In the genomic region with DNA sequence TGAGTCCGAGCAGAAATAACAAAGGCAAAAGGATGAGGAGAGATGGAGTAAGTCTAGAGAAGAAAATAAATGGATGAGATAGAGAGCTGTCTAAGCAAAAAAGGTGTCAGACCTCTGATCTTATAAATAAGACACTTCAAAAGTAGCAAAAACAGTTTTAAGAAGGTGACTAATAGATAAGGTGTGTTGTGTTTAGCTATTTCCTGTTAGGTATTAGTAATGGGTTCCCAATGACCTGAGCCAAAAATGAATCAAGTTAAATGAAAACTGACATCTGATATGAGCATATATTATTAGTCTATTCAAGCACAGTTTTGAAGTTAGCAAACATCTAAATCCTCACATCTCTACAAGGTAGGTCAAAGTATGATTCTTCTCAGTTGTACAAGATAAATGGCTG, we compare ENCODE assay signal across 20 cellular contexts.
"Had no signal": no experiment of that assay in that cellular context is flagged by ENCODE, and none has a peak within 500 bp of the region (broad histone marks: within the 10 kb centered on the region; RNA-seq: fewer than 3 reads in every experiment).

No MANE protein-coding gene starts in this region.

- DNase-seq: activated B cell treated with CpG ODN at 0.5 μM for 24 hours; activated CD4-positive, alpha-beta T cell treated with anti-CD3 and anti-CD28 coated beads, Interleukin-2, amount 50 U/mL, for 4 hours; activated CD8-positive, alpha-beta memory T cell treated with anti-CD3 and anti-CD28 coated beads, Interleukin-2, amount 50 U/mL, for 4 hours; activated gamma-delta T cell; amygdala; cerebellar nuclear complex; dermis blood vessel endothelial cell; hypothalamus; left cardiac atrium; natural killer cell; posterior cingulate gyrus; right cardiac atrium; small intestine; T-helper 1 cell had no signal

- H3K9me3 Mint-ChIP-seq: activated B cell treated with CpG ODN at 0.5 μM for 24 hours; natural killer cell; stimulated activated memory B cell treated with anti-CD40 and anti-IgM and Interleukin-4, amounts not matched to agents 10 μg/mL and 1 μg/mL and 100 μg/mL, for 72 hours had no signal

- H3K27ac Mint-ChIP-seq: activated B cell treated with CpG ODN at 0.5 μM for 24 hours; stimulated activated memory B cell treated with anti-CD40 and anti-IgM and Interleukin-4, amounts not matched to agents 10 μg/mL and 1 μg/mL and 100 μg/mL, for 72 hours had no signal

- H3K4me3 ChIP-seq: lung, SK-N-MC had no signal

- ATAC-seq: esophagus mucosa; left cardiac atrium; natural killer cell; right cardiac atrium; Right ventricle myocardium inferior; stimulated activated memory B cell treated with anti-CD40 and anti-IgM and Interleukin-4, amounts not matched to agents 10 μg/mL and 1 μg/mL and 100 μg/mL, for 72 hours had no signal

- H3K27ac ChIP-seq: brain microvascular endothelial cell, SK-N-MC had no signal

- H3K27me3 Mint-ChIP-seq: activated B cell treated with CpG ODN at 0.5 μM for 24 hours; stimulated activated memory B cell treated with anti-CD40 and anti-IgM and Interleukin-4, amounts not matched to agents 10 μg/mL and 1 μg/mL and 100 μg/mL, for 72 hours had no signal

- H3K4me3 Mint-ChIP-seq: activated B cell treated with CpG ODN at 0.5 μM for 24 hours; natural killer cell; stimulated activated memory B cell treated with anti-CD40 and anti-IgM and Interleukin-4, amounts not matched to agents 10 μg/mL and 1 μg/mL and 100 μg/mL, for 72 hours had no signal

- H3K27me3 ChIP-seq: brain microvascular endothelial cell had no signal
